In genomic region chr12:26831959-26832816, GRCh38 we compare ENCODE assay signal across 8 cellular contexts. TPM values are rescaled to one million over a fixed set of nuclear protein-coding genes. Genes with fewer than 3 reads are reported as not detected.
DNase-seq lines count a peak whose midpoint lies in the region; ATAC-seq and TF ChIP-seq lines count a peak whose summit lies in the region.

No MANE protein-coding gene starts in this region.

- H3K4me1 ChIP-seq in HUES48 (ENCODE audit: control insufficient read depth, insufficient read depth, low read length) (peaks cover 9% of the 10 kb centered on the region), thymus (ENCODE audit: control insufficient read depth, insufficient read depth, low read length) (peaks cover 25% of the 10 kb centered on the region)

- peak overlapping the region; percentile 38 for H3K9ac ChIP-seq in HUES48 (ENCODE audit: low read depth, low read length)

- peak overlapping the region; percentile 44 for H3K27ac ChIP-seq in HUES48 (ENCODE audit: low read depth, low read length)
- peak overlapping the region; percentile 81 for H3K27ac ChIP-seq in thymus (ENCODE audit: low read depth)

- H3K27me3 ChIP-seq in HUES48 (ENCODE audit: control insufficient read depth, insufficient read depth, low read length) (no peaks in the 10 kb centered on the region), thymus (ENCODE audit: control insufficient read depth, insufficient read depth) (no peaks in the 10 kb centered on the region)

- CTCF ChIA-PET in activated naive CD4-positive, alpha-beta T cell treated with anti-CD3 and anti-CD28 coated beads for 36 hours (lab: Charles Lee) = interaction anchor here (0.5 to 2.5 kb wide), 9 partner anchors 14 to 187 kb away, joined by 3 to 11 read pairs (median 4); no protein-coding TSS in a partner anchor

- peaks cover 1% of the 10 kb centered on the region for H3K36me3 Mint-ChIP-seq in activated naive CD4-positive, alpha-beta T cell treated with anti-CD3 and anti-CD28 coated beads for 36 hours (ENCODE audit: low read depth)
- no peaks in the 10 kb centered on the region for H3K36me3 Mint-ChIP-seq in osteocyte (ENCODE audit: unreplicated experiment)

- peak overlapping the region; percentile 99 for H3K4me3 Mint-ChIP-seq in activated naive CD4-positive, alpha-beta T cell treated with anti-CD3 and anti-CD28 coated beads for 36 hours
- H3K4me3 Mint-ChIP-seq in osteocyte (ENCODE audit: unreplicated experiment) = peak overlapping the region; percentile 97

- no peaks in the 10 kb centered on the region for H3K9me3 Mint-ChIP-seq in activated naive CD4-positive, alpha-beta T cell treated with anti-CD3 and anti-CD28 coated beads for 36 hours
- no peaks in the 10 kb centered on the region for H3K9me3 Mint-ChIP-seq in osteocyte (ENCODE audit: unreplicated experiment)

- H3K9me3 ChIP-seq in HUES48 (ENCODE audit: control insufficient read depth, insufficient read depth, low read length) (no peaks in the 10 kb centered on the region), thymus (ENCODE audit: control insufficient read depth) (no peaks in the 10 kb centered on the region)

- peak; percentile 43 for ATAC-seq in GM21390 (IDR thresholded peaks at IDR 0.05; ENCODE audit: unreplicated experiment)

- no peak for TF ChIP-seq CTCF in osteocyte (IDR thresholded peaks at IDR 0.05)

- intact Hi-C loops in activated naive CD4-positive, alpha-beta T cell treated with anti-CD3 and anti-CD28 coated beads for 36 hours (cut with micrococcal nuclease) = loop anchor here (1.0 to 5.0 kb wide), 5 partner anchors 360 to 735 kb away; no protein-coding TSS in a partner anchor

- peak overlapping the region; percentile 97 for H3K27ac Mint-ChIP-seq in activated naive CD4-positive, alpha-beta T cell treated with anti-CD3 and anti-CD28 coated beads for 36 hours
- H3K27ac Mint-ChIP-seq in osteocyte (ENCODE audit: unreplicated experiment) = peak overlapping the region; percentile 99

- H3K4me3 ChIP-seq in HUES48 (ENCODE audit: low read depth, low read length) = peak overlapping the region; percentile 79
- H3K4me3 ChIP-seq in thymus (ENCODE audit: low read length) = peak overlapping the region; percentile 82

- H3K36me3 ChIP-seq in HUES48 (ENCODE audit: control insufficient read depth, insufficient read depth, low read length) (no peaks in the 10 kb centered on the region), thymus (ENCODE audit: control insufficient read depth, insufficient read depth) (no peaks in the 10 kb centered on the region)

- under 1% methylated on average over 54 of the region's 54 CpGs for WGBS in thymus

- no peaks in the 10 kb centered on the region for H3K27me3 Mint-ChIP-seq in activated naive CD4-positive, alpha-beta T cell treated with anti-CD3 and anti-CD28 coated beads for 36 hours (ENCODE audit: low read depth)
- H3K27me3 Mint-ChIP-seq in osteocyte (ENCODE audit: unreplicated experiment) = no peaks in the 10 kb centered on the region

- DNase-seq in DMS79 treated with DMSO at 0.1 percent for 48 hours (lab: John Stamatoyannopoulos, UW) = peak; percentile 43
- DNase-seq in SIG-M5 treated with dmso at 0.1 percent for 504 hours (lab: John Stamatoyannopoulos, UW; ENCODE audit: unreplicated experiment) = peak; percentile 91
- peak; percentile 76 for DNase-seq in activated naive CD4-positive, alpha-beta T cell treated with anti-CD3 and anti-CD28 coated beads for 36 hours
- peak; percentile 61 for DNase-seq in globus pallidus (ENCODE audit: low spot score)
- peak; percentile 85 for DNase-seq in osteocyte (ENCODE audit: extremely low spot score, unreplicated experiment)

- H3K4me1 Mint-ChIP-seq in activated naive CD4-positive, alpha-beta T cell treated with anti-CD3 and anti-CD28 coated beads for 36 hours (ENCODE audit: low read depth) = peaks cover 38% of the 10 kb centered on the region
- peaks cover 24% of the 10 kb centered on the region for H3K4me1 Mint-ChIP-seq in osteocyte (ENCODE audit: unreplicated experiment)

RNA-seq across cellular contexts. Expression of gene ITPR2, which starts 0.8 kb away (rescaled TPM):
- 10 to 100 TPM; 24.4 to 24.5 TPM for total RNA-seq in activated naive CD4-positive, alpha-beta T cell treated with anti-CD3 and anti-CD28 coated beads for 36 hours
- total RNA-seq in osteocyte = 20.5 and 22.1 TPM in 2 replicates
- polyA plus RNA-seq in thymus = 8.8 TPM

Comparison
In these comparisons a context has a peak if more than half of its experiments do, and no peak if none do; other contexts are left out.
1. Peak in every context shown above with its lines: DNase-seq, ATAC-seq, H3K4me3 ChIP-seq and H3K27ac ChIP-seq.